In genomic region chr17:72760368-72760767, GRCh38 we compare ENCODE assay signal across 20 cellular contexts.
"Had no signal": no experiment of that assay in that cellular context is flagged by ENCODE, and none has a peak within 500 bp of the region (broad histone marks: within the 10 kb centered on the region; RNA-seq: fewer than 3 reads in every experiment).

No MANE protein-coding gene starts in this region.

- FAIRE-seq: RCC 7860 had no signal

- H3K27ac ChIP-seq: SJCRH30 had no signal

- H3K36me3 ChIP-seq: SJCRH30 had no signal

- DNase-seq: KBM-7, MV-4-11, NCI-H1048, NCI-H1105, NCI-H1417, NCI-H1436 treated with DMSO at 0.1 percent for 48 hours, NCI-H1694, NCI-H187 treated with DMSO at 0.1 percent for 48 hours, NCI-H2029 treated with DMSO at 0.1 percent for 48 hours, NCI-H2171 treated with DMSO at 0.1 percent for 48 hours, NCI-H345, NCI-H446 treated with DMSO at 0.1 percent for 48 hours, NCI-H510A treated with DMSO at 0.1 percent for 48 hours, NCI-H526 treated with DMSO at 0.1 percent for 48 hours, NCI-H748 treated with DMSO at 0.1 percent for 48 hours, RPMI8226, SHP77 had no signal

- ATAC-seq: SK-N-SH treated with all-trans-retinoic acid at 6 μM for 48 hours had no signal

- H3K4me1 ChIP-seq: SJCRH30 had no signal

- H3K4me3 ChIP-seq: SJCRH30 had no signal
